In genomic region chr11:117143871-117144476, GRCh38 we compare ENCODE assay signal across 1 cellular context.
A peak's percentile ranks its signal among the peaks of the same experiment; 100 is the strongest.
TF ChIP-seq lines count a peak whose summit lies in the region.

PAFAH1B2 (plus strand) TSS chr11:117144287; CDS start chr11:117152448, 8,161 bp downstream.

TF ChIP-seq in GM12878, 131 proteins besides CTCF, POLR2A, EP300 and RAD21 (continued from another document):
- TF ChIP-seq, protein P1, sequence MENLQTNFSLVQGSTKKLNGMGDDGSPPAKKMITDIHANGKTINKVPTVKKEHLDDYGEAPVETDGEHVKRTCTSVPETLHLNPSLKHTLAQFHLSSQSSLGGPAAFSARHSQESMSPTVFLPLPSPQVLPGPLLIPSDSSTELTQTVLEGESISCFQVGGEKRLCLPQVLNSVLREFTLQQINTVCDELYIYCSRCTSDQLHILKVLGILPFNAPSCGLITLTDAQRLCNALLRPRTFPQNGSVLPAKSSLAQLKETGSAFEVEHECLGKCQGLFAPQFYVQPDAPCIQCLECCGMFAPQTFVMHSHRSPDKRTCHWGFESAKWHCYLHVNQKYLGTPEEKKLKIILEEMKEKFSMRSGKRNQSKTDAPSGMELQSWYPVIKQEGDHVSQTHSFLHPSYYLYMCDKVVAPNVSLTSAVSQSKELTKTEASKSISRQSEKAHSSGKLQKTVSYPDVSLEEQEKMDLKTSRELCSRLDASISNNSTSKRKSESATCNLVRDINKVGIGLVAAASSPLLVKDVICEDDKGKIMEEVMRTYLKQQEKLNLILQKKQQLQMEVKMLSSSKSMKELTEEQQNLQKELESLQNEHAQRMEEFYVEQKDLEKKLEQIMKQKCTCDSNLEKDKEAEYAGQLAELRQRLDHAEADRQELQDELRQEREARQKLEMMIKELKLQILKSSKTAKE (IDR thresholded peaks at IDR 0.05; ENCODE audit: low read depth, poor library complexity, severe bottlenecking) = no peak
- TF ChIP-seq SUPT20H (IDR thresholded peaks at IDR 0.05; ENCODE audit: borderline replicate concordance, control insufficient read depth, low read depth, low read length) (no peak), RB1 (IDR thresholded peaks at IDR 0.05; ENCODE audit: borderline replicate concordance) (0 out of 2 replicates have a peak, but pooled peaks have one; percentile 64), RELA (IDR thresholded peaks at IDR 0.05; ENCODE audit: borderline replicate concordance, partially characterized antibody) (peak; percentile 58), ZNF384 (IDR thresholded peaks at IDR 0.05; ENCODE audit: borderline replicate concordance, low read depth, low read length) (no peak), NFIC (IDR thresholded peaks at IDR 0.05; ENCODE audit: low read depth, low read length) (no peak), STAT1 (conservative IDR thresholded peaks at IDR 0.05) (0 out of 2 replicates have a peak, but pooled peaks have one; percentile 67)
- TF ChIP-seq, protein P2, sequence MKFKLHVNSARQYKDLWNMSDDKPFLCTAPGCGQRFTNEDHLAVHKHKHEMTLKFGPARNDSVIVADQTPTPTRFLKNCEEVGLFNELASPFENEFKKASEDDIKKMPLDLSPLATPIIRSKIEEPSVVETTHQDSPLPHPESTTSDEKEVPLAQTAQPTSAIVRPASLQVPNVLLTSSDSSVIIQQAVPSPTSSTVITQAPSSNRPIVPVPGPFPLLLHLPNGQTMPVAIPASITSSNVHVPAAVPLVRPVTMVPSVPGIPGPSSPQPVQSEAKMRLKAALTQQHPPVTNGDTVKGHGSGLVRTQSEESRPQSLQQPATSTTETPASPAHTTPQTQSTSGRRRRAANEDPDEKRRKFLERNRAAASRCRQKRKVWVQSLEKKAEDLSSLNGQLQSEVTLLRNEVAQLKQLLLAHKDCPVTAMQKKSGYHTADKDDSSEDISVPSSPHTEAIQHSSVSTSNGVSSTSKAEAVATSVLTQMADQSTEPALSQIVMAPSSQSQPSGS (IDR thresholded peaks at IDR 0.05; ENCODE audit: low read length) = no peak
TF ChIP-seq in GM12878: peak in this region for 51.
